ENCODE assay signal across 23 cellular contexts in genomic region chr9:34224349-34224748, GRCh38. TPM values are rescaled to one million over a fixed set of nuclear protein-coding genes. Genes with fewer than 3 reads are reported as not detected.
A peak's percentile ranks its signal among the peaks of the same experiment; 100 is the strongest.
DNase-seq lines count a peak whose midpoint lies in the region; ATAC-seq, FAIRE-seq and TF ChIP-seq lines count a peak whose summit lies in the region.
"Had no signal": no experiment of that assay in that cellular context is flagged by ENCODE, and none has a peak within 500 bp of the region (broad histone marks: within the 10 kb centered on the region; RNA-seq: fewer than 3 reads in every experiment).

No MANE protein-coding gene starts in this region.

- intact Hi-C loops in testis (cut with DNase I; ENCODE audit: low total_unique reads), result no loop called here

- H3K9me3 Mint-ChIP-seq in GM23338 (no peaks in the 10 kb centered on the region), WTC11 (no peaks in the 10 kb centered on the region), glutamatergic neuron (ENCODE audit: unreplicated experiment) (peaks cover 1% of the 10 kb centered on the region)
- H3K9me3 Mint-ChIP-seq: CD8-positive, alpha-beta memory T cell had no signal

- H3K27ac Mint-ChIP-seq in GM23338 (peak overlapping the region; percentile 77; the same call in 1 of the 2 replicates), WTC11 (peak overlapping the region; percentile 13; the same call in 1 of the 2 replicates), glutamatergic neuron (ENCODE audit: unreplicated experiment) (peak overlapping the region; percentile 2)

- no peaks in the 10 kb centered on the region; the same call in 1 of the 3 replicates for H3K36me3 Mint-ChIP-seq in GM23338 (ENCODE audit: low read depth)
- no peaks in the 10 kb centered on the region for H3K36me3 Mint-ChIP-seq in WTC11
- no peaks in the 10 kb centered on the region for H3K36me3 Mint-ChIP-seq in glutamatergic neuron (ENCODE audit: unreplicated experiment)

- no peak for ATAC-seq in GM23338
- ATAC-seq in WTC11, result no peak
- ATAC-seq in HG03135 (IDR thresholded peaks at IDR 0.05; ENCODE audit: unreplicated experiment), result no peak
- no peak for ATAC-seq in HG03378 (IDR thresholded peaks at IDR 0.05; ENCODE audit: unreplicated experiment)
- ATAC-seq: HepG2, K562, Right ventricle myocardium inferior had no signal

- no peaks in the 10 kb centered on the region for H3K9me2 ChIP-seq in GM23338 (ENCODE audit: insufficient read depth)

- H3K79me2 ChIP-seq in GM23338 (replicated peaks; ENCODE audit: insufficient read depth), result peaks cover 25% of the 10 kb centered on the region; the same call in 1 of the 2 replicates

- no peaks in the 10 kb centered on the region for H3F3A ChIP-seq in GM23338 (replicated peaks; ENCODE audit: low read depth)

- H3K4me3 ChIP-seq in GM23338, result no peak overlapping the region
- H3K4me3 ChIP-seq in testis, result no peak overlapping the region
- H3K4me3 ChIP-seq: BLaER1 treated with 17β-estradiol and CSF1 and Interleukin-3, amounts not matched to agents 10 nM and 100 nM; K562; SJSA1 had no signal

- H3K9me3 ChIP-seq in testis, result no peaks in the 10 kb centered on the region
- H3K9me3 ChIP-seq: BLaER1 treated with 17β-estradiol and CSF1 and Interleukin-3, amounts not matched to agents 10 nM and 100 nM; SJSA1 had no signal

- POLR2A ChIA-PET in WTC11 (lab: Charles Lee), result no interaction called here

- H3K36me3 ChIP-seq in GM23338 (ENCODE audit: insufficient read depth) (no peaks in the 10 kb centered on the region), testis (ENCODE audit: low read depth, missing control alignments) (no peaks in the 10 kb centered on the region)
- H3K36me3 ChIP-seq: SJSA1 had no signal

- TF ChIP-seq POLR2A in testis (IDR thresholded peaks at IDR 0.05) (no peak), H54 (IDR thresholded peaks at IDR 0.05; ENCODE audit: low read depth, low read length) (no peak)

- no peak overlapping the region for H2AFZ ChIP-seq in GM23338

- no peaks in the 10 kb centered on the region for H3K27me3 Mint-ChIP-seq in GM23338 (ENCODE audit: insufficient read depth, low read depth, poor library complexity)
- no peaks in the 10 kb centered on the region for H3K27me3 Mint-ChIP-seq in WTC11 (ENCODE audit: low read depth)
- H3K27me3 Mint-ChIP-seq in glutamatergic neuron (ENCODE audit: unreplicated experiment), result no peaks in the 10 kb centered on the region
- H3K27me3 Mint-ChIP-seq: CD8-positive, alpha-beta memory T cell had no signal

- H3K4me3 Mint-ChIP-seq in GM23338 (no peak overlapping the region), WTC11 (no peak overlapping the region), glutamatergic neuron (ENCODE audit: unreplicated experiment) (no peak overlapping the region)
- H3K4me3 Mint-ChIP-seq: CD8-positive, alpha-beta memory T cell had no signal

- H3K27me3 ChIP-seq in GM23338 (ENCODE audit: insufficient read depth) (no peaks in the 10 kb centered on the region), testis (no peaks in the 10 kb centered on the region)
- H3K27me3 ChIP-seq: BLaER1 treated with 17β-estradiol and CSF1 and Interleukin-3, amounts not matched to agents 10 nM and 100 nM; SJSA1 had no signal

- WGBS in testis, 2 donors, result 89 to 94% methylated on average over 12 of the region's 12 CpGs

- H3K27ac ChIP-seq in GM23338 (ENCODE audit: low read depth), result no peak overlapping the region
- H3K27ac ChIP-seq in testis, result peak overlapping the region; percentile 85 to 93
- H3K27ac ChIP-seq: BLaER1 treated with 17β-estradiol and CSF1 and Interleukin-3, amounts not matched to agents 10 nM and 100 nM; HL-60; SJSA1 had no signal

- DNase-seq in GM23338 (ENCODE audit: low spot score) (no peak), WTC11 (ENCODE audit: low spot score) (no peak), glutamatergic neuron (no peak), testis (no peak), H54 (ENCODE audit: insufficient read length, low spot score) (no peak)
- DNase-seq: Calu3; CD8-positive, alpha-beta memory T cell; GDM1; MM.1S; NCI-H1048; NCI-H1417 treated with DMSO at 0.1 percent for 48 hours; NCI-H187; NCI-H446; NCI-H526 had no signal

- FAIRE-seq in H54 (lab: Jason Lieb, UNC), result no peak
- FAIRE-seq: GM18507, HepG2, K562 had no signal

- CTCF ChIA-PET in WTC11 (lab: Charles Lee), result interaction anchor here (1.0 kb wide), 1 partner anchor 29 kb away, joined by 5 read pairs; no protein-coding TSS in a partner anchor

- 0 out of 2 replicates have a peak, but pooled peaks cover 2% of the 10 kb centered on the region for H4K20me1 ChIP-seq in GM23338 (replicated peaks; ENCODE audit: insufficient read depth)

- no peak overlapping the region for H3K4me2 ChIP-seq in GM23338

- H3K4me1 ChIP-seq in GM23338 (ENCODE audit: insufficient read depth), result no peaks in the 10 kb centered on the region
- H3K4me1 ChIP-seq in testis, result peaks cover 55% of the 10 kb centered on the region
- H3K4me1 ChIP-seq: SJSA1 had no signal

- no peak for TF ChIP-seq CTCF in GM23338 (conservative IDR thresholded peaks at IDR 0.05; ENCODE audit: low read depth in 2 of 2)
- TF ChIP-seq CTCF in WTC11 (IDR thresholded peaks at IDR 0.05), result no peak
- no peak for TF ChIP-seq CTCF in glutamatergic neuron (IDR thresholded peaks at IDR 0.05; ENCODE audit: partially characterized antibody, unreplicated experiment)
- TF ChIP-seq CTCF in testis (IDR thresholded peaks at IDR 0.05), result no peak

- no peaks in the 10 kb centered on the region; the same call in 2 of the 3 replicates for H3K4me1 Mint-ChIP-seq in GM23338
- H3K4me1 Mint-ChIP-seq in WTC11, result peaks cover 3% of the 10 kb centered on the region
- H3K4me1 Mint-ChIP-seq in glutamatergic neuron (ENCODE audit: low read depth, unreplicated experiment), result peaks cover 1% of the 10 kb centered on the region

TF ChIP-seq in GM23338, 12 proteins besides CTCF, POLR2A, EP300 and RAD21 (continues in another document):
- TF ChIP-seq, protein P1, sequence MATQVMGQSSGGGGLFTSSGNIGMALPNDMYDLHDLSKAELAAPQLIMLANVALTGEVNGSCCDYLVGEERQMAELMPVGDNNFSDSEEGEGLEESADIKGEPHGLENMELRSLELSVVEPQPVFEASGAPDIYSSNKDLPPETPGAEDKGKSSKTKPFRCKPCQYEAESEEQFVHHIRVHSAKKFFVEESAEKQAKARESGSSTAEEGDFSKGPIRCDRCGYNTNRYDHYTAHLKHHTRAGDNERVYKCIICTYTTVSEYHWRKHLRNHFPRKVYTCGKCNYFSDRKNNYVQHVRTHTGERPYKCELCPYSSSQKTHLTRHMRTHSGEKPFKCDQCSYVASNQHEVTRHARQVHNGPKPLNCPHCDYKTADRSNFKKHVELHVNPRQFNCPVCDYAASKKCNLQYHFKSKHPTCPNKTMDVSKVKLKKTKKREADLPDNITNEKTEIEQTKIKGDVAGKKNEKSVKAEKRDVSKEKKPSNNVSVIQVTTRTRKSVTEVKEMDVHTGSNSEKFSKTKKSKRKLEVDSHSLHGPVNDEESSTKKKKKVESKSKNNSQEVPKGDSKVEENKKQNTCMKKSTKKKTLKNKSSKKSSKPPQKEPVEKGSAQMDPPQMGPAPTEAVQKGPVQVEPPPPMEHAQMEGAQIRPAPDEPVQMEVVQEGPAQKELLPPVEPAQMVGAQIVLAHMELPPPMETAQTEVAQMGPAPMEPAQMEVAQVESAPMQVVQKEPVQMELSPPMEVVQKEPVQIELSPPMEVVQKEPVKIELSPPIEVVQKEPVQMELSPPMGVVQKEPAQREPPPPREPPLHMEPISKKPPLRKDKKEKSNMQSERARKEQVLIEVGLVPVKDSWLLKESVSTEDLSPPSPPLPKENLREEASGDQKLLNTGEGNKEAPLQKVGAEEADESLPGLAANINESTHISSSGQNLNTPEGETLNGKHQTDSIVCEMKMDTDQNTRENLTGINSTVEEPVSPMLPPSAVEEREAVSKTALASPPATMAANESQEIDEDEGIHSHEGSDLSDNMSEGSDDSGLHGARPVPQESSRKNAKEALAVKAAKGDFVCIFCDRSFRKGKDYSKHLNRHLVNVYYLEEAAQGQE (IDR thresholded peaks at IDR 0.05; ENCODE audit: unreplicated experiment), result no peak
- TF ChIP-seq EZH2 (IDR thresholded peaks at IDR 0.05; ENCODE audit: low read depth, unreplicated experiment), result no peak
- no peak for TF ChIP-seq EZH2phosphoT487 (IDR thresholded peaks at IDR 0.05; ENCODE audit: unreplicated experiment)
- TF ChIP-seq NANOG (IDR thresholded peaks at IDR 0.05; ENCODE audit: borderline replicate concordance), result no peak

TF ChIP-seq in WTC11, 78 proteins besides CTCF, POLR2A, EP300 and RAD21:
- TF ChIP-seq FOXJ3 (CRISPR knock-in tag; IDR thresholded peaks at IDR 0.05; ENCODE audit: borderline replicate concordance) (no peak), ZNF263 (CRISPR knock-in tag; IDR thresholded peaks at IDR 0.05; ENCODE audit: low read depth) (no peak)
TF ChIP-seq in WTC11: peak in this region for 0.

RNA-seq across cellular contexts. Expression of gene UBAP1, which starts 45.5 kb away (rescaled TPM):
- total RNA-seq in GM23338 (2014; rRNA removed; shearing (Covaris generic)), result 20.7 and 24.9 TPM in 2 replicates
- polyA plus RNA-seq in GM23338 (2016; fragmentation: Nextera tagmentation; extraction: Ambion mirVana) (16.8 and 17.4 TPM in 2 replicates), testis (ENCODE audit: insufficient read depth, low read depth, low replicate concordance) (127 TPM)
- total RNA-seq in WTC11 (2021) (23.9 to 26.3 TPM (median 25.7 TPM) in 3 replicates), glutamatergic neuron (ENCODE audit: unreplicated experiment) (28.4 TPM), testis (10 to 100 TPM; 65.1 to 81.9 TPM)

Comparison
In these comparisons a context has a peak if more than half of its experiments do, and no peak if none do; other contexts are left out.
1. H3K27ac Mint-ChIP-seq: peak in every context shown above with its lines; median percentile 77 in GM23338; 13 in WTC11; 2 in glutamatergic neuron.